21 cellular contexts compared by ENCODE assay signal in the genomic region with DNA sequence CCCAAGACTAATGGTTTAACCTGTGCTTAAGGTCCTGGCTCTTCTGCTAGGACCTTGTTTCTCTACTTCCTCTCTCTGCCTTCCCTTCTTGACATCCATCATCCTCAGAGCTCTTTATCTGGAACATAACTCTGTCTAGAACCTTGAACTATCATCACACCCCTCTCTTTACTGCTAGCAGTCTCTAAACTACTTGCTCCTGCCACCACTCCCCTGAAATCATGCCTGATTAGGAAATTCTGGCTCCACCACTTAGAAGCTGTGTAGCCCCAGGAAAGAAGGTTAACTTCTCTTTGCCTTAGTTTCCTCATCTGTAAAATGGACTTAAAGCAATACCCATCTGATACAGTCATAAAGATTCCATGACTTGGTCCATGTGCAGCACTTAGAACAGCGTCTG. TPM values are rescaled to one million over a fixed set of nuclear protein-coding genes. Genes with fewer than 3 reads are reported as not detected.
DNase-seq lines count a peak whose midpoint lies in the region; ATAC-seq and TF ChIP-seq lines count a peak whose summit lies in the region.
"Had no signal": no experiment of that assay in that cellular context is flagged by ENCODE, and none has a peak within 500 bp of the region (broad histone marks: within the 10 kb centered on the region; RNA-seq: fewer than 3 reads in every experiment).

No MANE protein-coding gene starts in this region.

- ATAC-seq in Right ventricle myocardium superior (ENCODE audit: poor library complexity) (no peak), mucosa of descending colon (peak; percentile 44), body of pancreas (no peak), HG03108 (IDR thresholded peaks at IDR 0.05; ENCODE audit: unreplicated experiment) (no peak), HG03175 (IDR thresholded peaks at IDR 0.05; ENCODE audit: unreplicated experiment) (no peak)
- ATAC-seq: activated CD8-positive, alpha-beta T cell treated with anti-CD3 and anti-CD28 coated beads, Interleukin-2, amount 10 ng/mL, durations not matched to agents 7 days and 5 days; sciatic nerve had no signal

- DNase-seq in left ventricle myocardium inferior = no peak
- DNase-seq in Right ventricle myocardium superior = no peak
- no peak for DNase-seq in adipocyte (ENCODE audit: low read depth)
- no peak for DNase-seq in mucosa of descending colon
- DNase-seq in body of pancreas = no peak
- no peak for DNase-seq in progenitor cell of endocrine pancreas (ENCODE audit: low spot score, unreplicated experiment)
- DNase-seq: activated CD8-positive, alpha-beta T cell treated with anti-CD3 and anti-CD28 coated beads, Interleukin-2, amount 10 ng/mL, durations not matched to agents 7 days and 5 days; cerebellar nuclear complex; endodermal cell; KG1; NCI-H1694; NCI-H510A; OCI-M1; stimulated activated CD4-positive, alpha-beta T cell treated with anti-CD3 and anti-CD28 coated beads, Interleukin-4, amount 100 ng/mL, for 24 hours had no signal

- H3K4me1 ChIP-seq in left ventricle myocardium inferior (peaks cover 84% of the 10 kb centered on the region), adipocyte (ENCODE audit: control insufficient read depth, insufficient read depth, low read length) (peaks cover 32% of the 10 kb centered on the region), mucosa of descending colon (ENCODE audit: low read depth) (no peaks in the 10 kb centered on the region), body of pancreas (peaks cover 45% of the 10 kb centered on the region)

- H3K36me3 ChIP-seq in left ventricle myocardium inferior (no peaks in the 10 kb centered on the region), adipocyte (ENCODE audit: control insufficient read depth, insufficient read depth, low read length, severe bottlenecking) (no peaks in the 10 kb centered on the region), mucosa of descending colon (ENCODE audit: low read depth) (no peaks in the 10 kb centered on the region), body of pancreas (replicated peaks in 1 of 2; ENCODE audit: insufficient read depth in 1 of 2, low read depth in 2 of 2) (no peaks in the 10 kb centered on the region)
- H3K36me3 ChIP-seq: neutrophil, tibial nerve had no signal

- intact Hi-C loops in left ventricle myocardium inferior (cut with micrococcal nuclease) (loop anchor here (10.0 kb wide), 1 partner anchor 55 kb away; no protein-coding TSS in a partner anchor), Right ventricle myocardium superior (cut with DNase I) (loop anchor here (10.0 kb wide), 1 partner anchor 45 kb away; no protein-coding TSS in a partner anchor), mucosa of descending colon (cut with DNase I, micrococcal nuclease) (no loop called here), body of pancreas (cut with DNase I) (no loop called here)

- H3K9me3 Mint-ChIP-seq in progenitor cell of endocrine pancreas (ENCODE audit: low read depth) = peaks cover 5% of the 10 kb centered on the region
- H3K9me3 Mint-ChIP-seq: activated T-helper 1 cell treated with anti-CD3 and anti-CD28 coated beads, Interleukin-12 subunit alpha, Interleukin-12 subunit beta, Interleukin-2, Interleukin-4 antibody, amounts not matched to agents 30 ng/mL and 10 ng/mL and 1 ng/mL, durations not matched to agents 14 hours and 24 hours and 36 hours had no signal

- H3K27ac ChIP-seq in left ventricle myocardium inferior (replicated peaks) (peak overlapping the region; percentile 86), body of pancreas (no peak overlapping the region)
- H3K27ac ChIP-seq: neutrophil, tibial nerve had no signal

- no peak overlapping the region for H3K27ac Mint-ChIP-seq in progenitor cell of endocrine pancreas
- H3K27ac Mint-ChIP-seq: activated CD8-positive, alpha-beta T cell treated with anti-CD3 and anti-CD28 coated beads, Interleukin-2, amount 10 ng/mL, durations not matched to agents 7 days and 5 days; activated T-helper 1 cell treated with anti-CD3 and anti-CD28 coated beads, Interleukin-12 subunit alpha, Interleukin-12 subunit beta, Interleukin-2, Interleukin-4 antibody, amounts not matched to agents 30 ng/mL and 10 ng/mL and 1 ng/mL, durations not matched to agents 14 hours and 24 hours and 36 hours; endodermal cell had no signal

- H3K4me1 Mint-ChIP-seq in progenitor cell of endocrine pancreas (ENCODE audit: low read depth) = peaks cover 15% of the 10 kb centered on the region

- TF ChIP-seq CTCF in left ventricle myocardium inferior (IDR thresholded peaks at IDR 0.05; ENCODE audit: borderline replicate concordance) = no peak
- no peak for TF ChIP-seq CTCF in mucosa of descending colon (IDR thresholded peaks at IDR 0.05)
- no peak for TF ChIP-seq CTCF in body of pancreas (IDR thresholded peaks at IDR 0.05)
- TF ChIP-seq CTCF in progenitor cell of endocrine pancreas (IDR thresholded peaks at IDR 0.05; ENCODE audit: unreplicated experiment) = no peak

- 81 to 84% methylated on average over 1 of the region's 1 CpG for WGBS in body of pancreas, 2 donors

- no peaks in the 10 kb centered on the region for H3K9me3 ChIP-seq in left ventricle myocardium inferior (replicated peaks)
- no peaks in the 10 kb centered on the region for H3K9me3 ChIP-seq in adipocyte (ENCODE audit: control insufficient read depth, low read length)
- H3K9me3 ChIP-seq in mucosa of descending colon = no peaks in the 10 kb centered on the region
- H3K9me3 ChIP-seq in body of pancreas = no peaks in the 10 kb centered on the region
- H3K9me3 ChIP-seq: Caco-2, neutrophil, tibial nerve had no signal

- H3K9ac ChIP-seq in adipocyte (ENCODE audit: low read length) = peak overlapping the region; percentile 12

- H3K4me3 Mint-ChIP-seq in progenitor cell of endocrine pancreas (ENCODE audit: low read depth) = no peak overlapping the region
- H3K4me3 Mint-ChIP-seq: activated CD8-positive, alpha-beta T cell treated with anti-CD3 and anti-CD28 coated beads, Interleukin-2, amount 10 ng/mL, durations not matched to agents 7 days and 5 days; activated T-helper 1 cell treated with anti-CD3 and anti-CD28 coated beads, Interleukin-12 subunit alpha, Interleukin-12 subunit beta, Interleukin-2, Interleukin-4 antibody, amounts not matched to agents 30 ng/mL and 10 ng/mL and 1 ng/mL, durations not matched to agents 14 hours and 24 hours and 36 hours; endodermal cell had no signal

- H3K27me3 ChIP-seq in left ventricle myocardium inferior (ENCODE audit: low read depth) (no peaks in the 10 kb centered on the region), adipocyte (replicated peaks; ENCODE audit: control insufficient read depth, insufficient read depth, low read length) (no peaks in the 10 kb centered on the region), body of pancreas (no peaks in the 10 kb centered on the region)
- H3K27me3 ChIP-seq: neutrophil, tibial nerve had no signal

- H3K36me3 Mint-ChIP-seq in progenitor cell of endocrine pancreas (ENCODE audit: insufficient read depth) = peaks cover 21% of the 10 kb centered on the region

- TF ChIP-seq POLR2A in body of pancreas (IDR thresholded peaks at IDR 0.05) = no peak

- H3K4me3 ChIP-seq in left ventricle myocardium inferior (no peak overlapping the region), adipocyte (ENCODE audit: low read length) (no peak overlapping the region), mucosa of descending colon (no peak overlapping the region), body of pancreas (no peak overlapping the region)
- H3K4me3 ChIP-seq: tibial nerve had no signal

- H3K27me3 Mint-ChIP-seq in progenitor cell of endocrine pancreas = no peaks in the 10 kb centered on the region

RNA-seq across cellular contexts. Expression of a gene that starts 9.1 kb away (rescaled TPM):
- 134 TPM for total RNA-seq in left ventricle myocardium inferior
- 136 TPM for total RNA-seq in Right ventricle myocardium superior
- total RNA-seq in mucosa of descending colon = 100 to 1,000 TPM; 116 to 157 (median 132) TPM
- total RNA-seq in body of pancreas = 10 to 100 TPM; 18.5 to 38.4 TPM
- total RNA-seq in progenitor cell of endocrine pancreas = 144 and 146 TPM in 2 replicates

Comparison
In these comparisons a context has a peak if more than half of its experiments do, and no peak if none do; other contexts are left out.
1. intact Hi-C loops: an anchor here in left ventricle myocardium inferior (10.0 kb wide) and Right ventricle myocardium superior (10.0 kb wide); none called in mucosa of descending colon and body of pancreas.